Comparison of ENCODE assay signal across 8 cellular contexts in genomic region chr17:81833160-81833920, GRCh38. TPM values are rescaled to one million over a fixed set of nuclear protein-coding genes. Genes with fewer than 3 reads are reported as not detected.
DNase-seq lines count a peak whose midpoint lies in the region; ATAC-seq and TF ChIP-seq lines count a peak whose summit lies in the region.

TSS of gene MCRIP1 (minus strand) at chr17:81833291. CDS start at chr17:81824506, 8,785 bp downstream.

- peaks cover 18% of the 10 kb centered on the region for H3K4me1 Mint-ChIP-seq in T-helper 1 cell treated with Interleukin-12 subunit alpha and Interleukin-12 subunit beta and Interleukin-4 antibody, amounts not matched to agents 30 μg/mL and 1 μg/mL, for 36 hours (ENCODE audit: low read depth)
- H3K4me1 Mint-ChIP-seq in progenitor cell of endocrine pancreas (ENCODE audit: low read depth), result peaks cover 12% of the 10 kb centered on the region

- peak within 1 kb of the TSS; percentile 94 for H3K27ac ChIP-seq in left ventricle myocardium inferior (replicated peaks)
- H3K27ac ChIP-seq in upper lobe of right lung, result peak within 1 kb of the TSS; percentile 92

- H3K27ac Mint-ChIP-seq in T-helper 1 cell treated with Interleukin-12 subunit alpha and Interleukin-12 subunit beta and Interleukin-4 antibody, amounts not matched to agents 30 μg/mL and 1 μg/mL, for 36 hours, result peak within 1 kb of the TSS; percentile 94
- peak within 1 kb of the TSS; percentile 96 for H3K27ac Mint-ChIP-seq in progenitor cell of endocrine pancreas

- no peaks in the 10 kb centered on the region for H3K27me3 Mint-ChIP-seq in T-helper 1 cell treated with Interleukin-12 subunit alpha and Interleukin-12 subunit beta and Interleukin-4 antibody, amounts not matched to agents 30 μg/mL and 1 μg/mL, for 36 hours (ENCODE audit: low read depth)
- H3K27me3 Mint-ChIP-seq in progenitor cell of endocrine pancreas, result no peaks in the 10 kb centered on the region

- H3K36me3 Mint-ChIP-seq in T-helper 1 cell treated with Interleukin-12 subunit alpha and Interleukin-12 subunit beta and Interleukin-4 antibody, amounts not matched to agents 30 μg/mL and 1 μg/mL, for 36 hours (ENCODE audit: low read depth), result peaks cover 3% of the 10 kb centered on the region
- H3K36me3 Mint-ChIP-seq in progenitor cell of endocrine pancreas (ENCODE audit: insufficient read depth), result no peaks in the 10 kb centered on the region

- peak within 1 kb of the TSS; percentile 91 for H3K4me3 Mint-ChIP-seq in T-helper 1 cell treated with Interleukin-12 subunit alpha and Interleukin-12 subunit beta and Interleukin-4 antibody, amounts not matched to agents 30 μg/mL and 1 μg/mL, for 36 hours
- H3K4me3 Mint-ChIP-seq in progenitor cell of endocrine pancreas (ENCODE audit: low read depth), result peak within 1 kb of the TSS; percentile 88

- H3K4me1 ChIP-seq in left ventricle myocardium inferior (peaks cover 52% of the 10 kb centered on the region), upper lobe of right lung (peaks cover 22% of the 10 kb centered on the region)

- no peaks in the 10 kb centered on the region for H3K36me3 ChIP-seq in left ventricle myocardium inferior
- no peaks in the 10 kb centered on the region for H3K36me3 ChIP-seq in upper lobe of right lung

- H3K9me3 ChIP-seq in left ventricle myocardium inferior (replicated peaks), result no peaks in the 10 kb centered on the region
- H3K9me3 ChIP-seq in upper lobe of right lung, result no peaks in the 10 kb centered on the region

- peak; percentile 65 for ATAC-seq in HG02852 (IDR thresholded peaks at IDR 0.05; ENCODE audit: unreplicated experiment)
- ATAC-seq in upper lobe of right lung, result peak; percentile 88

- H3K27me3 ChIP-seq in left ventricle myocardium inferior (ENCODE audit: low read depth) (no peaks in the 10 kb centered on the region), upper lobe of right lung (no peaks in the 10 kb centered on the region)

- H3K4me3 ChIP-seq in GM12875 (ENCODE audit: low read depth, low read length), result peak within 1 kb of the TSS; percentile 80
- peak within 1 kb of the TSS; percentile 96 for H3K4me3 ChIP-seq in left ventricle myocardium inferior
- H3K4me3 ChIP-seq in upper lobe of right lung, result peak within 1 kb of the TSS; percentile 92

- H3K9me3 Mint-ChIP-seq in T-helper 1 cell treated with Interleukin-12 subunit alpha and Interleukin-12 subunit beta and Interleukin-4 antibody, amounts not matched to agents 30 μg/mL and 1 μg/mL, for 36 hours, result no peaks in the 10 kb centered on the region
- no peaks in the 10 kb centered on the region for H3K9me3 Mint-ChIP-seq in progenitor cell of endocrine pancreas (ENCODE audit: low read depth)

- DNase-seq in NCI-H1694 treated with DMSO at 0.1 percent for 48 hours (lab: John Stamatoyannopoulos, UW) (peak; percentile 81), amniotic stem cell (lab: John Stamatoyannopoulos, UW) (peak; percentile 91), left ventricle myocardium inferior (peak; percentile 96), progenitor cell of endocrine pancreas (ENCODE audit: low spot score, unreplicated experiment) (peak; percentile 94), upper lobe of right lung (peak; percentile 99)

- intact Hi-C loops in left ventricle myocardium inferior (cut with micrococcal nuclease), result no loop called here
- intact Hi-C loops in upper lobe of right lung (cut with DNase I), result no loop called here

- no peak for TF ChIP-seq CTCF in GM12875 (IDR thresholded peaks at IDR 0.05; ENCODE audit: borderline replicate concordance, insufficient read depth, low read depth, low read length)
- TF ChIP-seq CTCF in left ventricle myocardium inferior (IDR thresholded peaks at IDR 0.05; ENCODE audit: borderline replicate concordance), result no peak
- no peak for TF ChIP-seq CTCF in progenitor cell of endocrine pancreas (IDR thresholded peaks at IDR 0.05; ENCODE audit: unreplicated experiment)
- no peak for TF ChIP-seq CTCF in upper lobe of right lung (IDR thresholded peaks at IDR 0.05)

RNA-seq across cellular contexts. Expression of gene MCRIP1, which starts in this region (rescaled TPM):
- total RNA-seq in left ventricle myocardium inferior (110 TPM), progenitor cell of endocrine pancreas (138 and 157 TPM in 2 replicates), upper lobe of right lung (72.8 TPM)

Comparison
In these comparisons a context has a peak if more than half of its experiments do, and no peak if none do; other contexts are left out.
1. Peak in every context shown above with its lines: DNase-seq, ATAC-seq, H3K4me3 ChIP-seq and H3K27ac ChIP-seq.